ENCODE assay signal across 1 cellular context in the genomic region with DNA sequence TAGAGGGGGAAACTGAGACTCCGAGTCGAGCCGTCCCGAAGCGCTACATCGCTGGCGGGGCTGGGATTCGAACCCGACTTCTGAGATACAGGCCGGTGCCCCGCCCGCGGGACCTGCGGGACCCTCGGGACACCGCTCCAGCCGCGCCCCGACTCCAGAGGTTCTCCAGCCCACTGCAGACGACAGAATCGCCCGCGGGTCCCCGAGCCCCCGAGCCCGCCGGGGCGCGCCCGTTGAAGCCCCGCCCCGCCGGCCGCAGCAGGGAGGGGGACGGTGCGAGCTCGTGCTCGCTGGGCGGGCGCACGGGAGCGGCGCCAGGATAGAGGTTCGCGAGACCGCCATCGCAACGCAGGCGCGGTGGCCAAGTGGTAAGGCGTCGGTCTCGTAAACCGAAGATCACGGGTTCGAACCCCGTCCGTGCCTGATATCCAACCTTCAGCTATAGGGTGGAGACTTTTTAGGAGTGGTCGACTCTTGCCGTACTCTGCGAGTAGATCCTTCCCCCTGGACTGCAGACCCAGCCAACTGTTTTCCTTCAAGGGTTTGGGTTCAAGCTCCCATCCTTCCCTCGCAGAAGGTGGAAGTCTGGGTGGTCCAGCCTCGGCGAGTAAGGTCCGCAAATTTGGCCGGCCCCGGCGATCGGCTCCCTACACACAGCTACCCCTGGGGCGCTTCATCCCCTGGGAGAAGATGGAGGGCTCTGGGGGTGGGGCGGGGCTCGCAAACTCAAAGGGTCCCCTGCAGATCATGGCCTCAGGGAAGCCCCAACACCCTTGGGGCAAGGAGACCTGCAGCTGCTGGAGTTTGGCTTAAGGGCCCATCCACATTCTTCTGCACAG.
TF ChIP-seq lines count a peak whose summit lies in the region.

No MANE protein-coding gene starts in this region.

TF ChIP-seq in K562, 482 proteins besides CTCF, POLR2A, EP300 and RAD21 (continued from another document and continues in another):
- TF ChIP-seq CBX2 (IDR thresholded peaks at IDR 0.05; ENCODE audit: insufficient read depth, low read length, poor library complexity, severe bottlenecking): no peak
- no peak for TF ChIP-seq BCOR (IDR thresholded peaks at IDR 0.05)
- TF ChIP-seq RBM25 (IDR thresholded peaks at IDR 0.05; ENCODE audit: low read depth, low read length, severe bottlenecking): no peak
- peak; percentile 23 for TF ChIP-seq KDM5B (IDR thresholded peaks at IDR 0.05; ENCODE audit: insufficient replicate concordance, low read depth, low read length)
- TF ChIP-seq, protein P1, sequence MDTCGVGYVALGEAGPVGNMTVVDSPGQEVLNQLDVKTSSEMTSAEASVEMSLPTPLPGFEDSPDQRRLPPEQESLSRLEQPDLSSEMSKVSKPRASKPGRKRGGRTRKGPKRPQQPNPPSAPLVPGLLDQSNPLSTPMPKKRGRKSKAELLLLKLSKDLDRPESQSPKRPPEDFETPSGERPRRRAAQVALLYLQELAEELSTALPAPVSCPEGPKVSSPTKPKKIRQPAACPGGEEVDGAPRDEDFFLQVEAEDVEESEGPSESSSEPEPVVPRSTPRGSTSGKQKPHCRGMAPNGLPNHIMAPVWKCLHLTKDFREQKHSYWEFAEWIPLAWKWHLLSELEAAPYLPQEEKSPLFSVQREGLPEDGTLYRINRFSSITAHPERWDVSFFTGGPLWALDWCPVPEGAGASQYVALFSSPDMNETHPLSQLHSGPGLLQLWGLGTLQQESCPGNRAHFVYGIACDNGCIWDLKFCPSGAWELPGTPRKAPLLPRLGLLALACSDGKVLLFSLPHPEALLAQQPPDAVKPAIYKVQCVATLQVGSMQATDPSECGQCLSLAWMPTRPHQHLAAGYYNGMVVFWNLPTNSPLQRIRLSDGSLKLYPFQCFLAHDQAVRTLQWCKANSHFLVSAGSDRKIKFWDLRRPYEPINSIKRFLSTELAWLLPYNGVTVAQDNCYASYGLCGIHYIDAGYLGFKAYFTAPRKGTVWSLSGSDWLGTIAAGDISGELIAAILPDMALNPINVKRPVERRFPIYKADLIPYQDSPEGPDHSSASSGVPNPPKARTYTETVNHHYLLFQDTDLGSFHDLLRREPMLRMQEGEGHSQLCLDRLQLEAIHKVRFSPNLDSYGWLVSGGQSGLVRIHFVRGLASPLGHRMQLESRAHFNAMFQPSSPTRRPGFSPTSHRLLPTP (IDR thresholded peaks at IDR 0.05; ENCODE audit: borderline replicate concordance, extremely low read depth, insufficient read length): peak; percentile 97
- no peak for TF ChIP-seq POLR2B (IDR thresholded peaks at IDR 0.05; ENCODE audit: low read depth, partially characterized antibody)
- peak; percentile 100 for TF ChIP-seq RBBP5 (IDR thresholded peaks at IDR 0.05; ENCODE audit: borderline replicate concordance, insufficient read depth, low read length, poor library complexity, severe bottlenecking)
- peak; percentile 15; the same call in 1 of the 2 replicates for TF ChIP-seq CREB1 (IDR thresholded peaks at IDR 0.05)
- TF ChIP-seq CREB1 (CRISPR knock-in tag; IDR thresholded peaks at IDR 0.05): no peak
- TF ChIP-seq, protein P2, sequence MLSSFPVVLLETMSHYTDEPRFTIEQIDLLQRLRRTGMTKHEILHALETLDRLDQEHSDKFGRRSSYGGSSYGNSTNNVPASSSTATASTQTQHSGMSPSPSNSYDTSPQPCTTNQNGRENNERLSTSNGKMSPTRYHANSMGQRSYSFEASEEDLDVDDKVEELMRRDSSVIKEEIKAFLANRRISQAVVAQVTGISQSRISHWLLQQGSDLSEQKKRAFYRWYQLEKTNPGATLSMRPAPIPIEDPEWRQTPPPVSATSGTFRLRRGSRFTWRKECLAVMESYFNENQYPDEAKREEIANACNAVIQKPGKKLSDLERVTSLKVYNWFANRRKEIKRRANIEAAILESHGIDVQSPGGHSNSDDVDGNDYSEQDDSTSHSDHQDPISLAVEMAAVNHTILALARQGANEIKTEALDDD (IDR thresholded peaks at IDR 0.05): no peak; the same call in 1 of the 2 replicates
- no peak for TF ChIP-seq NR3C1 (CRISPR knock-in tag; IDR thresholded peaks at IDR 0.05)
- no peak for TF ChIP-seq ZNF12 (CRISPR knock-in tag; IDR thresholded peaks at IDR 0.05)
- TF ChIP-seq POLR2AphosphoS5 (IDR thresholded peaks at IDR 0.05; ENCODE audit: control insufficient read depth, insufficient read depth, low read depth, low read length): no peak
- TF ChIP-seq NFRKB (IDR thresholded peaks at IDR 0.05; ENCODE audit: low read depth): no peak
- TF ChIP-seq FUS (optimal IDR thresholded peaks at IDR 0.05; ENCODE audit: low read depth, low read length): no peak
- no peak for TF ChIP-seq CBFA2T2 (conservative IDR thresholded peaks at IDR 0.05)
- no peak for TF ChIP-seq MYBL2 (IDR thresholded peaks at IDR 0.05; ENCODE audit: low read depth)
- TF ChIP-seq MYBL2 (CRISPR knock-in tag; IDR thresholded peaks at IDR 0.05; ENCODE audit: borderline replicate concordance): no peak
- TF ChIP-seq CTBP1 (IDR thresholded peaks at IDR 0.05; ENCODE audit: borderline replicate concordance): peak; percentile 83
- TF ChIP-seq TBP (optimal IDR thresholded peaks at IDR 0.05; ENCODE audit: low read depth, low read length): peak; percentile 100
- peak; percentile 14; the same call in 1 of the 2 replicates for TF ChIP-seq USF1 (CRISPR knock-in tag; IDR thresholded peaks at IDR 0.05)
- no peak for TF ChIP-seq XRCC3 (IDR thresholded peaks at IDR 0.05)
- TF ChIP-seq SMARCC2 (IDR thresholded peaks at IDR 0.05; ENCODE audit: low read depth): no peak
- no peak for TF ChIP-seq POLR2AphosphoS2 (IDR thresholded peaks at IDR 0.05; ENCODE audit: low read length)
- TF ChIP-seq JUND (IDR thresholded peaks at IDR 0.05; ENCODE audit: borderline replicate concordance, low read depth, low read length): peak; percentile 24; the same call in 1 of the 2 replicates
- TF ChIP-seq JUND (tag; IDR thresholded peaks at IDR 0.05; ENCODE audit: borderline replicate concordance, low read depth, low read length): no peak
- no peak for TF ChIP-seq TAL1 (IDR thresholded peaks at IDR 0.05)
- no peak for TF ChIP-seq MCM2 (IDR thresholded peaks at IDR 0.05; ENCODE audit: low read depth)
- TF ChIP-seq HEY1 (CRISPR knock-in tag; IDR thresholded peaks at IDR 0.05; ENCODE audit: borderline replicate concordance): no peak
- no peak for TF ChIP-seq NFE2L1 (tag; IDR thresholded peaks at IDR 0.05; ENCODE audit: borderline replicate concordance, low read depth)
- TF ChIP-seq CREB5 (CRISPR knock-in tag; IDR thresholded peaks at IDR 0.05): no peak
- TF ChIP-seq NUFIP1 (IDR thresholded peaks at IDR 0.05; ENCODE audit: partially characterized antibody): no peak
- TF ChIP-seq ZNF347 (CRISPR knock-in tag; IDR thresholded peaks at IDR 0.05; ENCODE audit: low read depth): no peak
- no peak for TF ChIP-seq ZFP30 (CRISPR knock-in tag; IDR thresholded peaks at IDR 0.05; ENCODE audit: borderline replicate concordance)
- no peak for TF ChIP-seq PTTG1 (tag; IDR thresholded peaks at IDR 0.05; ENCODE audit: low read depth)
- TF ChIP-seq, protein P3, sequence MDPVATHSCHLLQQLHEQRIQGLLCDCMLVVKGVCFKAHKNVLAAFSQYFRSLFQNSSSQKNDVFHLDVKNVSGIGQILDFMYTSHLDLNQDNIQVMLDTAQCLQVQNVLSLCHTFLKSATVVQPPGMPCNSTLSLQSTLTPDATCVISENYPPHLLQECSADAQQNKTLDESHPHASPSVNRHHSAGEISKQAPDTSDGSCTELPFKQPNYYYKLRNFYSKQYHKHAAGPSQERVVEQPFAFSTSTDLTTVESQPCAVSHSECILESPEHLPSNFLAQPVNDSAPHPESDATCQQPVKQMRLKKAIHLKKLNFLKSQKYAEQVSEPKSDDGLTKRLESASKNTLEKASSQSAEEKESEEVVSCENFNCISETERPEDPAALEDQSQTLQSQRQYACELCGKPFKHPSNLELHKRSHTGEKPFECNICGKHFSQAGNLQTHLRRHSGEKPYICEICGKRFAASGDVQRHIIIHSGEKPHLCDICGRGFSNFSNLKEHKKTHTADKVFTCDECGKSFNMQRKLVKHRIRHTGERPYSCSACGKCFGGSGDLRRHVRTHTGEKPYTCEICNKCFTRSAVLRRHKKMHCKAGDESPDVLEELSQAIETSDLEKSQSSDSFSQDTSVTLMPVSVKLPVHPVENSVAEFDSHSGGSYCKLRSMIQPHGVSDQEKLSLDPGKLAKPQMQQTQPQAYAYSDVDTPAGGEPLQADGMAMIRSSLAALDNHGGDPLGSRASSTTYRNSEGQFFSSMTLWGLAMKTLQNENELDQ (CRISPR knock-in tag; IDR thresholded peaks at IDR 0.05; ENCODE audit: borderline replicate concordance): no peak
- TF ChIP-seq JUN (IDR thresholded peaks at IDR 0.05; ENCODE audit: borderline replicate concordance, low read depth, low read length): 0 out of 2 replicates have a peak, but pooled peaks have one; percentile 16
- TF ChIP-seq JUN (CRISPR knock-in tag; IDR thresholded peaks at IDR 0.05; ENCODE audit: borderline replicate concordance): no peak
- TF ChIP-seq SRF (CRISPR knock-in tag; IDR thresholded peaks at IDR 0.05): no peak
- TF ChIP-seq, protein P4, sequence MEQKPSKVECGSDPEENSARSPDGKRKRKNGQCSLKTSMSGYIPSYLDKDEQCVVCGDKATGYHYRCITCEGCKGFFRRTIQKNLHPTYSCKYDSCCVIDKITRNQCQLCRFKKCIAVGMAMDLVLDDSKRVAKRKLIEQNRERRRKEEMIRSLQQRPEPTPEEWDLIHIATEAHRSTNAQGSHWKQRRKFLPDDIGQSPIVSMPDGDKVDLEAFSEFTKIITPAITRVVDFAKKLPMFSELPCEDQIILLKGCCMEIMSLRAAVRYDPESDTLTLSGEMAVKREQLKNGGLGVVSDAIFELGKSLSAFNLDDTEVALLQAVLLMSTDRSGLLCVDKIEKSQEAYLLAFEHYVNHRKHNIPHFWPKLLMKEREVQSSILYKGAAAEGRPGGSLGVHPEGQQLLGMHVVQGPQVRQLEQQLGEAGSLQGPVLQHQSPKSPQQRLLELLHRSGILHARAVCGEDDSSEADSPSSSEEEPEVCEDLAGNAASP (IDR thresholded peaks at IDR 0.05): no peak
- no peak for TF ChIP-seq TEAD2 (tag; IDR thresholded peaks at IDR 0.05)
- TF ChIP-seq ZFX (CRISPR knock-in tag; IDR thresholded peaks at IDR 0.05): peak; percentile 23; the same call in 1 of the 2 replicates
- TF ChIP-seq CBX1 (IDR thresholded peaks at IDR 0.05; ENCODE audit: low read depth): no peak; the same call in 1 of the 2 replicates
- no peak for TF ChIP-seq NKRF (IDR thresholded peaks at IDR 0.05; ENCODE audit: borderline replicate concordance)
- no peak for TF ChIP-seq HNRNPL (IDR thresholded peaks at IDR 0.05; ENCODE audit: low read depth, low read length)
- TF ChIP-seq ZFPM2 (CRISPR knock-in tag; IDR thresholded peaks at IDR 0.05): no peak
- no peak for TF ChIP-seq TAF15 (IDR thresholded peaks at IDR 0.05; ENCODE audit: low read depth, low read length)
- 0 out of 2 replicates have a peak, but pooled peaks have one; percentile 53 for TF ChIP-seq MTA3 (IDR thresholded peaks at IDR 0.05; ENCODE audit: borderline replicate concordance)
- TF ChIP-seq ZNF445 (CRISPR knock-in tag; IDR thresholded peaks at IDR 0.05; ENCODE audit: low read depth): no peak
- peak; percentile 23 to 76 for TF ChIP-seq E2F6 (IDR thresholded peaks at IDR 0.05; ENCODE audit: borderline replicate concordance in 1 of 2, extremely low read depth in 1 of 2, insufficient read depth in 1 of 2, insufficient read length in 1 of 2, low read depth in 1 of 2, low read length in 1 of 2, poor library complexity in 1 of 2, severe bottlenecking in 1 of 2)
- TF ChIP-seq RAD51 (IDR thresholded peaks at IDR 0.05; ENCODE audit: borderline replicate concordance, low read depth): no peak
- 0 out of 2 replicates have a peak, but pooled peaks have one; percentile 6 for TF ChIP-seq ZBTB17 (CRISPR knock-in tag; IDR thresholded peaks at IDR 0.05)
- peak; percentile 76 for TF ChIP-seq L3MBTL2 (IDR thresholded peaks at IDR 0.05)
